In the genomic region with DNA sequence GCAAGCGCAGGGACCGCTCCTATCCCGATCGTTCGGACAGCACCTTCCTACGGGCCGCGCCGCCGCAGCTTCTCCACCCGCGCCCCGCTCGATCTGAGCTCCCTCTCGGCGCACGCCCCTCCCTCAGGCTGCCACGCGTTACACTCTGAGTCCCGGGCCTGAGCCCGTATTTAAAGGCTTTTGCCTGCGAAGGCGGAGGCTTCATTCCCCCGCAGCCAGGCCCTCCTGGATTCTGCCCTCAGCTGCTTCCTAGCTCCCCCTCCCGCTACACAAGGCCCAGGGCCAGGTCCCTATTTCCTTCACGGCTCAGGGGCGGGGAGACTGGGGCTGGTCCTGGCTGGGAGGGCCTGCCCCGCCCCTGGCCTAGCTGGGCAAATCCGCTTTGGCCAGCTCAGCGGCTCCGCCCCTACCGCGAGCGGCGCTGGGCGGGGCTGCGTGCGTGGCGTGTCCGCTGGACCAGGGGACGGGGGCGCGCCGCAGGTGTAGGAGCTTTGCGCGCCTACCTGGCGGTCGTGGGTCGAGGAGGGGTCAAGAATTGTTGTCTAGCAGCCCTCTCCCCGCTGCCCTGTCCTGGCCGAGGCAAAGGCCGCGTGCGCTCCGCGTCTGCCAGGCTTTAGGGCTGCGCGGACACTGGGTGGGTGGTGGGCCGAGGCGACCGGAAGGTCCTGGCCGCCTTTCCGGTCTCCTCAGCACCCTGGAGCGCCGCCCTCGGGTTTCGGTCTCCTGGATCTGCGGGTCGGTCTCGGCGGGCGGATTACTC, we compare ENCODE assay signal across 8 cellular contexts. TPM values are rescaled to one million over a fixed set of nuclear protein-coding genes. Genes with fewer than 3 reads are reported as not detected.
DNase-seq lines count a peak whose midpoint lies in the region; ATAC-seq and TF ChIP-seq lines count a peak whose summit lies in the region.

A gene (minus strand): TSS at position 144 of the 760 bp plus-strand sequence. CDS start 5,927 bp downstream, outside the sequence.

- H3K36me3 ChIP-seq in BE2C, result no peaks in the 10 kb centered on the region

- peak within 1 kb of the TSS; percentile 87 for H3K4me3 ChIP-seq in BE2C (ENCODE audit: low read depth, low read length)
- peak within 1 kb of the TSS; percentile 98 for H3K4me3 ChIP-seq in choroid plexus epithelial cell (ENCODE audit: low read depth, low read length)

- intact Hi-C loops in activated CD4-positive, alpha-beta T cell treated with anti-CD3 and anti-CD28 coated beads for 36 hours (cut with DNase I, micrococcal nuclease), result loop anchor here (1.0 to 10.0 kb wide), 14 partner anchors 58 to 863 kb away; a partner anchor contains a TSS

- H3K9me3 ChIP-seq in BE2C, result no peaks in the 10 kb centered on the region

- H3K27me3 ChIP-seq in BE2C, result no peaks in the 10 kb centered on the region

- peak within 1 kb of the TSS; percentile 97 for H3K27ac Mint-ChIP-seq in activated CD4-positive, alpha-beta T cell treated with anti-CD3 and anti-CD28 coated beads for 36 hours

- peaks cover 19% of the 10 kb centered on the region for H3K9me3 Mint-ChIP-seq in activated CD4-positive, alpha-beta T cell treated with anti-CD3 and anti-CD28 coated beads for 36 hours (ENCODE audit: low read depth)

- TF ChIP-seq CTCF in BE2C (IDR thresholded peaks at IDR 0.05; ENCODE audit: low read depth, low read length), result 0 out of 2 replicates have a peak, but pooled peaks have one; percentile 2
- no peak for TF ChIP-seq CTCF in choroid plexus epithelial cell (conservative IDR thresholded peaks at IDR 0.05; ENCODE audit: low read depth, low read length)

- H3K27me3 Mint-ChIP-seq in activated CD4-positive, alpha-beta T cell treated with anti-CD3 and anti-CD28 coated beads for 36 hours, result no peaks in the 10 kb centered on the region

- H3K4me1 ChIP-seq in BE2C, result no peaks in the 10 kb centered on the region

- H3K4me3 Mint-ChIP-seq in activated CD4-positive, alpha-beta T cell treated with anti-CD3 and anti-CD28 coated beads for 36 hours, result peak within 1 kb of the TSS; percentile 87

- POLR2A ChIA-PET in activated CD4-positive, alpha-beta T cell treated with anti-CD3 and anti-CD28 coated beads for 36 hours (lab: Charles Lee), result interaction anchor here (0.6 to 1.2 kb wide), 6 partner anchors 15 to 1114 kb away, joined by 3 to 9 read pairs (median 5); a partner anchor contains a TSS

- DNase-seq in BE2C (peak; percentile 99), GM19238 (ENCODE audit: insufficient read length, low spot score) (peak; percentile 96), NCI-H524 (lab: John Stamatoyannopoulos, UW) (peak; percentile 96 to 98), choroid plexus epithelial cell (ENCODE audit: low read depth) (peak; percentile 99), kidney glomerular epithelial cell (lab: John Stamatoyannopoulos, UW) (peak; percentile 97)
- peak; percentile 95 for DNase-seq in activated CD4-positive, alpha-beta T cell treated with anti-CD3 and anti-CD28 coated beads for 36 hours
- DNase-seq in stimulated activated CD4-positive, alpha-beta T cell treated with anti-CD3 and anti-CD28 coated beads, Interleukin-1b, Interleukin-23, amount 100 ng/mL, for 1 hour (ENCODE audit: low read depth in 2 of 2), result peak; percentile 68 to 75

- peaks cover 16% of the 10 kb centered on the region for H3K4me1 Mint-ChIP-seq in activated CD4-positive, alpha-beta T cell treated with anti-CD3 and anti-CD28 coated beads for 36 hours

- ATAC-seq in HG03442 (IDR thresholded peaks at IDR 0.05; ENCODE audit: unreplicated experiment), result peak; percentile 92
- ATAC-seq in activated CD4-positive, alpha-beta T cell treated with anti-CD3 and anti-CD28 coated beads for 36 hours, result peak; percentile 99

- peaks cover 24% of the 10 kb centered on the region for H3K36me3 Mint-ChIP-seq in activated CD4-positive, alpha-beta T cell treated with anti-CD3 and anti-CD28 coated beads for 36 hours (ENCODE audit: low read depth)

- CTCF ChIA-PET in activated CD4-positive, alpha-beta T cell treated with anti-CD3 and anti-CD28 coated beads for 36 hours (lab: Charles Lee), result interaction anchor here (0.5 to 2.1 kb wide), 8 partner anchors 17 to 473 kb away, joined by 3 to 7 read pairs (median 3); no protein-coding TSS in a partner anchor

RNA-seq across cellular contexts. Expression of the gene that starts here (rescaled TPM):
- polyA plus RNA-seq in BE2C (2012; ENCODE audit: insufficient read depth, insufficient read length, low read depth), result 8.6 TPM
- 10 to 100 TPM; 30.2 to 31.3 TPM for total RNA-seq in activated CD4-positive, alpha-beta T cell treated with anti-CD3 and anti-CD28 coated beads for 36 hours

Comparison
In these comparisons a context has a peak if more than half of its experiments do, and no peak if none do; other contexts are left out.
1. Peak in every context shown above with its lines: DNase-seq, ATAC-seq and H3K4me3 ChIP-seq.